In genomic region chr14:73755434-73756014, GRCh38 we compare ENCODE assay signal across 1 cellular context.
TF ChIP-seq lines count a peak whose summit lies in the region.

No MANE protein-coding gene starts in this region.

TF ChIP-seq in HepG2, 621 proteins besides CTCF, POLR2A, EP300 and RAD21 (continued from another document and continues in another):
- TF ChIP-seq, protein P1, sequence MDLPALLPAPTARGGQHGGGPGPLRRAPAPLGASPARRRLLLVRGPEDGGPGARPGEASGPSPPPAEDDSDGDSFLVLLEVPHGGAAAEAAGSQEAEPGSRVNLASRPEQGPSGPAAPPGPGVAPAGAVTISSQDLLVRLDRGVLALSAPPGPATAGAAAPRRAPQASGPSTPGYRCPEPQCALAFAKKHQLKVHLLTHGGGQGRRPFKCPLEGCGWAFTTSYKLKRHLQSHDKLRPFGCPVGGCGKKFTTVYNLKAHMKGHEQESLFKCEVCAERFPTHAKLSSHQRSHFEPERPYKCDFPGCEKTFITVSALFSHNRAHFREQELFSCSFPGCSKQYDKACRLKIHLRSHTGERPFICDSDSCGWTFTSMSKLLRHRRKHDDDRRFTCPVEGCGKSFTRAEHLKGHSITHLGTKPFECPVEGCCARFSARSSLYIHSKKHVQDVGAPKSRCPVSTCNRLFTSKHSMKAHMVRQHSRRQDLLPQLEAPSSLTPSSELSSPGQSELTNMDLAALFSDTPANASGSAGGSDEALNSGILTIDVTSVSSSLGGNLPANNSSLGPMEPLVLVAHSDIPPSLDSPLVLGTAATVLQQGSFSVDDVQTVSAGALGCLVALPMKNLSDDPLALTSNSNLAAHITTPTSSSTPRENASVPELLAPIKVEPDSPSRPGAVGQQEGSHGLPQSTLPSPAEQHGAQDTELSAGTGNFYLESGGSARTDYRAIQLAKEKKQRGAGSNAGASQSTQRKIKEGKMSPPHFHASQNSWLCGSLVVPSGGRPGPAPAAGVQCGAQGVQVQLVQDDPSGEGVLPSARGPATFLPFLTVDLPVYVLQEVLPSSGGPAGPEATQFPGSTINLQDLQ (CRISPR knock-in tag; IDR thresholded peaks at IDR 0.05), result no peak
- TF ChIP-seq, protein P2, sequence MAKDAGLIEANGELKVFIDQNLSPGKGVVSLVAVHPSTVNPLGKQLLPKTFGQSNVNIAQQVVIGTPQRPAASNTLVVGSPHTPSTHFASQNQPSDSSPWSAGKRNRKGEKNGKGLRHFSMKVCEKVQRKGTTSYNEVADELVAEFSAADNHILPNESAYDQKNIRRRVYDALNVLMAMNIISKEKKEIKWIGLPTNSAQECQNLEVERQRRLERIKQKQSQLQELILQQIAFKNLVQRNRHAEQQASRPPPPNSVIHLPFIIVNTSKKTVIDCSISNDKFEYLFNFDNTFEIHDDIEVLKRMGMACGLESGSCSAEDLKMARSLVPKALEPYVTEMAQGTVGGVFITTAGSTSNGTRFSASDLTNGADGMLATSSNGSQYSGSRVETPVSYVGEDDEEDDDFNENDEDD (CRISPR knock-in tag; IDR thresholded peaks at IDR 0.05; ENCODE audit: borderline replicate concordance), result peak; percentile 34; the same call in 1 of the 2 replicates
- no peak for TF ChIP-seq ZNF44 (CRISPR knock-in tag; IDR thresholded peaks at IDR 0.05)
- no peak for TF ChIP-seq MTA1 (CRISPR knock-in tag; IDR thresholded peaks at IDR 0.05; ENCODE audit: borderline replicate concordance)
- no peak for TF ChIP-seq ZBTB37 (CRISPR knock-in tag; IDR thresholded peaks at IDR 0.05)
- no peak for TF ChIP-seq ZNF30 (CRISPR knock-in tag; IDR thresholded peaks at IDR 0.05)
- TF ChIP-seq NBN (conservative IDR thresholded peaks at IDR 0.05), result no peak
- TF ChIP-seq IRF1 (CRISPR knock-in tag; IDR thresholded peaks at IDR 0.05; ENCODE audit: low read depth), result no peak
- TF ChIP-seq ZNF687 (CRISPR knock-in tag; IDR thresholded peaks at IDR 0.05), result peak; percentile 85
- TF ChIP-seq ZNF333 (CRISPR knock-in tag; IDR thresholded peaks at IDR 0.05; ENCODE audit: borderline replicate concordance), result no peak
- no peak for TF ChIP-seq THYN1 (CRISPR knock-in tag; IDR thresholded peaks at IDR 0.05; ENCODE audit: borderline replicate concordance, low read depth)
- TF ChIP-seq SAFB2 (CRISPR knock-in tag; IDR thresholded peaks at IDR 0.05; ENCODE audit: borderline replicate concordance, low read depth), result no peak
- 0 out of 2 replicates have a peak, but pooled peaks have one; percentile 17 for TF ChIP-seq ARNTL (CRISPR knock-in tag; IDR thresholded peaks at IDR 0.05)
- TF ChIP-seq ZNF619 (CRISPR knock-in tag; IDR thresholded peaks at IDR 0.05), result no peak
- TF ChIP-seq ELF3 (CRISPR knock-in tag; IDR thresholded peaks at IDR 0.05), result 0 out of 2 replicates have a peak, but pooled peaks have one; percentile 2
- TF ChIP-seq SOX6 (IDR thresholded peaks at IDR 0.05), result no peak
- TF ChIP-seq SOX6 (CRISPR knock-in tag; IDR thresholded peaks at IDR 0.05), result no peak
- no peak for TF ChIP-seq CBFB (CRISPR knock-in tag; IDR thresholded peaks at IDR 0.05)
- no peak for TF ChIP-seq RXRA (CRISPR knock-in tag; IDR thresholded peaks at IDR 0.05)
- 0 out of 2 replicates have a peak, but pooled peaks have one; percentile 27 for TF ChIP-seq ZSCAN21 (CRISPR knock-in tag; IDR thresholded peaks at IDR 0.05; ENCODE audit: borderline replicate concordance)
- TF ChIP-seq ZNF773 (CRISPR knock-in tag; IDR thresholded peaks at IDR 0.05; ENCODE audit: borderline replicate concordance), result no peak
- no peak for TF ChIP-seq MLX (CRISPR knock-in tag; IDR thresholded peaks at IDR 0.05)
- no peak for TF ChIP-seq MTA3 (CRISPR knock-in tag; IDR thresholded peaks at IDR 0.05)
- no peak for TF ChIP-seq HIVEP1 (CRISPR knock-in tag; IDR thresholded peaks at IDR 0.05)
- TF ChIP-seq, protein P3, sequence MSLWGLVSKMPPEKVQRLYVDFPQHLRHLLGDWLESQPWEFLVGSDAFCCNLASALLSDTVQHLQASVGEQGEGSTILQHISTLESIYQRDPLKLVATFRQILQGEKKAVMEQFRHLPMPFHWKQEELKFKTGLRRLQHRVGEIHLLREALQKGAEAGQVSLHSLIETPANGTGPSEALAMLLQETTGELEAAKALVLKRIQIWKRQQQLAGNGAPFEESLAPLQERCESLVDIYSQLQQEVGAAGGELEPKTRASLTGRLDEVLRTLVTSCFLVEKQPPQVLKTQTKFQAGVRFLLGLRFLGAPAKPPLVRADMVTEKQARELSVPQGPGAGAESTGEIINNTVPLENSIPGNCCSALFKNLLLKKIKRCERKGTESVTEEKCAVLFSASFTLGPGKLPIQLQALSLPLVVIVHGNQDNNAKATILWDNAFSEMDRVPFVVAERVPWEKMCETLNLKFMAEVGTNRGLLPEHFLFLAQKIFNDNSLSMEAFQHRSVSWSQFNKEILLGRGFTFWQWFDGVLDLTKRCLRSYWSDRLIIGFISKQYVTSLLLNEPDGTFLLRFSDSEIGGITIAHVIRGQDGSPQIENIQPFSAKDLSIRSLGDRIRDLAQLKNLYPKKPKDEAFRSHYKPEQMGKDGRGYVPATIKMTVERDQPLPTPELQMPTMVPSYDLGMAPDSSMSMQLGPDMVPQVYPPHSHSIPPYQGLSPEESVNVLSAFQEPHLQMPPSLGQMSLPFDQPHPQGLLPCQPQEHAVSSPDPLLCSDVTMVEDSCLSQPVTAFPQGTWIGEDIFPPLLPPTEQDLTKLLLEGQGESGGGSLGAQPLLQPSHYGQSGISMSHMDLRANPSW (CRISPR knock-in tag; IDR thresholded peaks at IDR 0.05; ENCODE audit: borderline replicate concordance), result no peak
- no peak for TF ChIP-seq ZNF703 (CRISPR knock-in tag; IDR thresholded peaks at IDR 0.05; ENCODE audit: borderline replicate concordance)
- TF ChIP-seq FUBP1 (CRISPR knock-in tag; IDR thresholded peaks at IDR 0.05; ENCODE audit: borderline replicate concordance), result no peak
- no peak for TF ChIP-seq ZNF546 (CRISPR knock-in tag; conservative IDR thresholded peaks at IDR 0.05)
- 0 out of 2 replicates have a peak, but pooled peaks have one; percentile 1 for TF ChIP-seq TFE3 (CRISPR knock-in tag; IDR thresholded peaks at IDR 0.05)
- TF ChIP-seq REXO4 (CRISPR knock-in tag; IDR thresholded peaks at IDR 0.05; ENCODE audit: borderline replicate concordance), result no peak
- no peak for TF ChIP-seq PBX3 (CRISPR knock-in tag; IDR thresholded peaks at IDR 0.05; ENCODE audit: borderline replicate concordance)
- no peak for TF ChIP-seq ZNF34 (CRISPR knock-in tag; IDR thresholded peaks at IDR 0.05; ENCODE audit: borderline replicate concordance)
- no peak for TF ChIP-seq BRD4 (CRISPR knock-in tag; IDR thresholded peaks at IDR 0.05)
- no peak for TF ChIP-seq ZNF282 (IDR thresholded peaks at IDR 0.05; ENCODE audit: partially characterized antibody)
- no peak for TF ChIP-seq ZFP36L2 (CRISPR knock-in tag; IDR thresholded peaks at IDR 0.05)
- TF ChIP-seq, protein P4, sequence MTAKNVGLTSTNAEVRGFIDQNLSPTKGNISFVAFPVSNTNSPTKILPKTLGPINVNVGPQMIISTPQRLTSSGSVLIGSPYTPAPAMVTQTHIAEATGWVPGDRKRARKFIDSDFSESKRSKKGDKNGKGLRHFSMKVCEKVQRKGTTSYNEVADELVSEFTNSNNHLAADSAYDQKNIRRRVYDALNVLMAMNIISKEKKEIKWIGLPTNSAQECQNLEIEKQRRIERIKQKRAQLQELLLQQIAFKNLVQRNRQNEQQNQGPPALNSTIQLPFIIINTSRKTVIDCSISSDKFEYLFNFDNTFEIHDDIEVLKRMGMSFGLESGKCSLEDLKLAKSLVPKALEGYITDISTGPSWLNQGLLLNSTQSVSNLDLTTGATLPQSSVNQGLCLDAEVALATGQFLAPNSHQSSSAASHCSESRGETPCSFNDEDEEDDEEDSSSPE (CRISPR knock-in tag; IDR thresholded peaks at IDR 0.05), result 0 out of 2 replicates have a peak, but pooled peaks have one; percentile 12
- no peak for TF ChIP-seq JDP2 (CRISPR knock-in tag; IDR thresholded peaks at IDR 0.05; ENCODE audit: borderline replicate concordance)
- no peak for TF ChIP-seq MATR3 (CRISPR knock-in tag; IDR thresholded peaks at IDR 0.05)
- TF ChIP-seq, protein P5, sequence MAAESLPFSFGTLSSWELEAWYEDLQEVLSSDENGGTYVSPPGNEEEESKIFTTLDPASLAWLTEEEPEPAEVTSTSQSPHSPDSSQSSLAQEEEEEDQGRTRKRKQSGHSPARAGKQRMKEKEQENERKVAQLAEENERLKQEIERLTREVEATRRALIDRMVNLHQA (CRISPR knock-in tag; IDR thresholded peaks at IDR 0.05), result no peak
- TF ChIP-seq ZFP90 (CRISPR knock-in tag; IDR thresholded peaks at IDR 0.05; ENCODE audit: borderline replicate concordance), result no peak
- 0 out of 2 replicates have a peak, but pooled peaks have one; percentile 2 for TF ChIP-seq ZFY (CRISPR knock-in tag; IDR thresholded peaks at IDR 0.05)
